17 cellular contexts compared by ENCODE assay signal in genomic region chr12:50845021-50845647, GRCh38. TPM values are rescaled to one million over a fixed set of nuclear protein-coding genes. Genes with fewer than 3 reads are reported as not detected.
"Had no signal": no experiment of that assay in that cellular context is flagged by ENCODE, and none has a peak within 500 bp of the region (broad histone marks: within the 10 kb centered on the region; RNA-seq: fewer than 3 reads in every experiment).

No MANE protein-coding gene starts in this region.

- H3K4me3 ChIP-seq: right lobe of liver had no signal

- DNase-seq: activated CD4-positive, alpha-beta memory T cell treated with anti-CD3 and anti-CD28 coated beads, Interleukin-2, amount 10 ng/mL, durations not matched to agents 7 days and 5 days; activated CD4-positive, alpha-beta T cell treated with anti-CD3 and anti-CD28 coated beads for 36 hours; activated naive CD8-positive, alpha-beta T cell treated with anti-CD3 and anti-CD28 coated beads, Interleukin-2, amount 10 ng/mL, durations not matched to agents 7 days and 5 days; activated T-cell treated with anti-CD3 and anti-CD28 coated beads, Interleukin-2, amount 50 U/mL, for 72 hours; aorta; head of caudate nucleus; natural killer cell; nucleus accumbens; right lobe of liver; stimulated activated CD4-positive, alpha-beta T cell treated with anti-CD3 and anti-CD28 coated beads, Interleukin-12 subunit alpha, Interleukin-12 subunit beta, amount 100 ng/mL, for 4 hours; stimulated activated naive CD4-positive, alpha-beta T cell treated with Interleukin-2 at 50 U/mL for 16 hours; T1000; WERI-Rb-1 had no signal

- ATAC-seq: activated CD4-positive, alpha-beta T cell treated with anti-CD3 and anti-CD28 coated beads for 36 hours; activated T-cell treated with anti-CD3 and anti-CD28 coated beads, Interleukin-2, amount 50 U/mL, for 72 hours; left lobe of liver; natural killer cell; right lobe of liver had no signal

RNA-seq across cellular contexts. Expression of gene TMPRSS12, which starts 2.4 kb away (rescaled TPM):
- total RNA-seq: activated CD4-positive, alpha-beta memory T cell treated with anti-CD3 and anti-CD28 coated beads, Interleukin-2, amount 10 ng/mL, durations not matched to agents 7 days and 5 days; activated CD4-positive, alpha-beta T cell treated with anti-CD3 and anti-CD28 coated beads for 36 hours; activated naive CD8-positive, alpha-beta T cell treated with anti-CD3 and anti-CD28 coated beads, Interleukin-2, amount 10 ng/mL, durations not matched to agents 7 days and 5 days; activated T-cell treated with anti-CD3 and anti-CD28 coated beads, Interleukin-2, amount 50 U/mL, for 72 hours; aorta; fibroblast of lung; left lobe of liver; mucosa of gallbladder; natural killer cell; progenitor cell of endocrine pancreas; right lobe of liver had no signal
